In genomic region chr21:9010936-9011890, GRCh38 we compare ENCODE assay signal across 7 cellular contexts.
DNase-seq lines count a peak whose midpoint lies in the region; ATAC-seq and TF ChIP-seq lines count a peak whose summit lies in the region.
"Not testable (repeated sequence)": the region's sequence is repeated elsewhere in the genome, so short reads cannot be mapped to it uniquely, and the experiment has no call there.

No MANE protein-coding gene starts in this region.

- DNase-seq in DMS53 treated with DMSO at 0.1 percent for 48 hours (lab: John Stamatoyannopoulos, UW; ENCODE audit: unreplicated experiment) (peak; percentile 46), Karpas-422 (peak; percentile 40), Panc1 (ENCODE audit: low read depth, low spot score) (peak; percentile 20), chondrocyte (ENCODE audit: low spot score) (peak; percentile 84), esophagus muscularis mucosa (ENCODE audit: extremely low spot score) (peak; percentile 92), medulla oblongata (ENCODE audit: extremely low spot score) (peak; percentile 7), osteoblast (ENCODE audit: insufficient read length, low spot score, missing footprints) (peak; percentile 38)

- WGBS in esophagus muscularis mucosa: 61% methylated on average over 3 of the region's 3 CpGs

- not testable (repeated sequence) for H3K9ac ChIP-seq in Karpas-422 (ENCODE audit: low read length)

- not testable (repeated sequence) for H4K20me1 ChIP-seq in Karpas-422 (ENCODE audit: insufficient read depth, low read depth, low read length); osteoblast (ENCODE audit: insufficient read depth, low read length)

- H2AFZ ChIP-seq in Karpas-422 (ENCODE audit: low read length); osteoblast (ENCODE audit: low read length): not testable (repeated sequence)

- not testable (repeated sequence) for H3K4me2 ChIP-seq in Karpas-422 (ENCODE audit: low read depth, low read length, poor library complexity, severe bottlenecking); osteoblast (ENCODE audit: insufficient read depth, low read length)

- peaks cover 63% of the 10 kb centered on the region for H3K9me3 Mint-ChIP-seq in chondrocyte (ENCODE audit: low read depth)

- not testable (repeated sequence) for H3K79me2 ChIP-seq in Karpas-422 (ENCODE audit: low read length); osteoblast (ENCODE audit: insufficient read depth, low read length)

- H3K27me3 Mint-ChIP-seq in chondrocyte (ENCODE audit: low read depth): not testable (repeated sequence)

- TF ChIP-seq EP300 in esophagus muscularis mucosa (IDR thresholded peaks at IDR 0.05): not testable (repeated sequence)

- H3K4me1 Mint-ChIP-seq in chondrocyte (ENCODE audit: low read depth): not testable (repeated sequence)

- H3K27ac ChIP-seq in Karpas-422 (ENCODE audit: low read length); Panc1 (ENCODE audit: low read length); esophagus muscularis mucosa (replicated peaks in 1 of 4); osteoblast (ENCODE audit: low read depth, low read length): not testable (repeated sequence)

- not testable (repeated sequence) for H3K27me3 ChIP-seq in Karpas-422 (ENCODE audit: low read length); Panc1 (ENCODE audit: control insufficient read depth, insufficient read depth, low read length); osteoblast (ENCODE audit: insufficient read depth, low read length)
- H3K27me3 ChIP-seq in esophagus muscularis mucosa: peaks cover 0 to 79% (median 2%) of the 10 kb centered on the region in 4 donors

- not testable (repeated sequence) for TF ChIP-seq CTCF in Panc1 (IDR thresholded peaks at IDR 0.05); chondrocyte (IDR thresholded peaks at IDR 0.05); esophagus muscularis mucosa (IDR thresholded peaks at IDR 0.05); osteoblast (IDR thresholded peaks at IDR 0.05; ENCODE audit: extremely low read depth, low read depth, low read length)

- H3K9me3 ChIP-seq in Karpas-422 (ENCODE audit: low read length): peaks cover 46% of the 10 kb centered on the region
- not testable (repeated sequence) for H3K9me3 ChIP-seq in Panc1 (ENCODE audit: control insufficient read depth, insufficient read depth, low read depth, low read length); esophagus muscularis mucosa
- peaks cover 15% of the 10 kb centered on the region for H3K9me3 ChIP-seq in osteoblast (ENCODE audit: low read depth, low read length)

- BruUV-seq in Panc1 (replicated peaks; lab: Mats Ljungman, UMichigan): not testable (repeated sequence)

- POLR2A ChIA-PET in Panc1 (lab: Charles Lee): not testable (repeated sequence)

- not testable (repeated sequence) for ATAC-seq in Panc1

- not testable (repeated sequence) for H3K36me3 ChIP-seq in Karpas-422 (ENCODE audit: insufficient read depth, low read length); Panc1 (ENCODE audit: control insufficient read depth, insufficient read depth, low read length); esophagus muscularis mucosa; osteoblast (ENCODE audit: insufficient read depth, low read length)

- not testable (repeated sequence) for H3K27ac Mint-ChIP-seq in chondrocyte (ENCODE audit: unreplicated experiment)

- H3K9me2 ChIP-seq in Karpas-422 (replicated peaks; ENCODE audit: insufficient read depth, low read length): not testable (repeated sequence)

- H3K36me3 Mint-ChIP-seq in chondrocyte (ENCODE audit: low read depth): not testable (repeated sequence)

- intact Hi-C loops in Panc1 (cut with micrococcal nuclease; ENCODE audit: unreplicated experiment); esophagus muscularis mucosa (cut with DNase I): not testable (repeated sequence)

- in situ Hi-C loops in Panc1 (cut with HindIII; ENCODE audit: low pct_unique_long_range_greater_than_20kb, low sequenced_read_pairs): not testable (repeated sequence)

- H3K4me3 ChIP-seq in Karpas-422 (ENCODE audit: low read length); Panc1 (ENCODE audit: low read depth in 2 of 2, low read length in 2 of 2); esophagus muscularis mucosa; osteoblast (ENCODE audit: insufficient read depth, low read length): not testable (repeated sequence)

- CTCF ChIA-PET in Panc1 (lab: Charles Lee): not testable (repeated sequence)

- not testable (repeated sequence) for H3K4me3 Mint-ChIP-seq in chondrocyte (ENCODE audit: unreplicated experiment)

- H3K4me1 ChIP-seq in Karpas-422 (ENCODE audit: low read length); Panc1 (ENCODE audit: control insufficient read depth, insufficient read depth, low read length); esophagus muscularis mucosa; osteoblast (ENCODE audit: insufficient read depth, low read length): not testable (repeated sequence)

- not testable (repeated sequence) for TF ChIP-seq POLR2A in esophagus muscularis mucosa (IDR thresholded peaks at IDR 0.05; ENCODE audit: low read depth)

Comparison
In these comparisons a context has a peak if more than half of its experiments do, and no peak if none do; other contexts are left out.
1. DNase-seq: peak in every context shown above with its lines; median percentile 92 in esophagus muscularis mucosa; 84 in chondrocyte; 46 in DMS53 treated with DMSO at 0.1 percent for 48 hours; 40 in Karpas-422; 38 in osteoblast; 20 in Panc1; 7 in medulla oblongata.